Comparison of ENCODE assay signal across 1 cellular context in genomic region chr2:24075915-24076848, GRCh38.
TF ChIP-seq lines count a peak whose summit lies in the region.

TSS of gene SF3B6 (minus strand) at chr2:24076326. CDS start at chr2:24076229, 97 bp downstream.

TF ChIP-seq in WTC11, 78 proteins besides CTCF, POLR2A, EP300 and RAD21 (continued from another document and continues in another):
- TF ChIP-seq ZNF281 (CRISPR knock-in tag; IDR thresholded peaks at IDR 0.05): no peak
- TF ChIP-seq ZNF416 (CRISPR knock-in tag; IDR thresholded peaks at IDR 0.05): peak; percentile 79; the same call in 1 of the 2 replicates
- no peak for TF ChIP-seq USF2 (CRISPR knock-in tag; IDR thresholded peaks at IDR 0.05)
- peak; percentile 85 for TF ChIP-seq CREB1 (CRISPR knock-in tag; IDR thresholded peaks at IDR 0.05)
- TF ChIP-seq ZSCAN18 (CRISPR knock-in tag; IDR thresholded peaks at IDR 0.05): no peak
- TF ChIP-seq TCF7 (CRISPR knock-in tag; IDR thresholded peaks at IDR 0.05; ENCODE audit: low read depth): no peak
- no peak for TF ChIP-seq ELF4 (CRISPR knock-in tag; IDR thresholded peaks at IDR 0.05; ENCODE audit: low read depth)
- peak; percentile 85; the same call in 1 of the 2 replicates for TF ChIP-seq ATF1 (CRISPR knock-in tag; IDR thresholded peaks at IDR 0.05)
- TF ChIP-seq SMAD3 (CRISPR knock-in tag; IDR thresholded peaks at IDR 0.05; ENCODE audit: borderline replicate concordance): peak; percentile 50; the same call in 1 of the 2 replicates
- TF ChIP-seq E2F1 (CRISPR knock-in tag; IDR thresholded peaks at IDR 0.05): no peak
- no peak for TF ChIP-seq SMAD4 (CRISPR knock-in tag; IDR thresholded peaks at IDR 0.05)
- no peak for TF ChIP-seq PRDM15 (CRISPR knock-in tag; IDR thresholded peaks at IDR 0.05)
- TF ChIP-seq ZNF396 (CRISPR knock-in tag; IDR thresholded peaks at IDR 0.05; ENCODE audit: borderline replicate concordance): no peak
- no peak for TF ChIP-seq ZNF425 (CRISPR knock-in tag; conservative IDR thresholded peaks at IDR 0.05)
- TF ChIP-seq USF1 (CRISPR knock-in tag; IDR thresholded peaks at IDR 0.05): peak; percentile 11; the same call in 1 of the 2 replicates
- TF ChIP-seq E2F4 (CRISPR knock-in tag; IDR thresholded peaks at IDR 0.05; ENCODE audit: borderline replicate concordance, low read depth): no peak
- TF ChIP-seq FOXP1 (CRISPR knock-in tag; IDR thresholded peaks at IDR 0.05; ENCODE audit: borderline replicate concordance): peak; percentile 60; the same call in 1 of the 2 replicates
- TF ChIP-seq ZNF138 (CRISPR knock-in tag; conservative IDR thresholded peaks at IDR 0.05): 0 out of 2 replicates have a peak, but pooled peaks have one; percentile 54
- TF ChIP-seq ZNF317 (CRISPR knock-in tag; IDR thresholded peaks at IDR 0.05; ENCODE audit: borderline replicate concordance, low read depth): no peak
- no peak for TF ChIP-seq ATF3 (CRISPR knock-in tag; conservative IDR thresholded peaks at IDR 0.05)
- TF ChIP-seq CBFB (CRISPR knock-in tag; IDR thresholded peaks at IDR 0.05; ENCODE audit: low read depth): peak; percentile 76; the same call in 1 of the 2 replicates
- no peak for TF ChIP-seq TP53 (CRISPR knock-in tag; IDR thresholded peaks at IDR 0.05)
- TF ChIP-seq SP1 (CRISPR knock-in tag; conservative IDR thresholded peaks at IDR 0.05): peak; percentile 94
- TF ChIP-seq TEAD1 (CRISPR knock-in tag; IDR thresholded peaks at IDR 0.05): peak; percentile 71; the same call in 1 of the 2 replicates
- TF ChIP-seq HMGA2 (CRISPR knock-in tag; IDR thresholded peaks at IDR 0.05): no peak
- peak; percentile 63; the same call in 1 of the 2 replicates for TF ChIP-seq TEAD4 (CRISPR knock-in tag; IDR thresholded peaks at IDR 0.05)
- peak; percentile 86 for TF ChIP-seq ETV6 (CRISPR knock-in tag; IDR thresholded peaks at IDR 0.05)
- peak; percentile 98 for TF ChIP-seq CREM (CRISPR knock-in tag; IDR thresholded peaks at IDR 0.05)
- peak; percentile 90 for TF ChIP-seq ARID4B (CRISPR knock-in tag; IDR thresholded peaks at IDR 0.05; ENCODE audit: borderline replicate concordance)
- no peak for TF ChIP-seq CDX4 (CRISPR knock-in tag; IDR thresholded peaks at IDR 0.05; ENCODE audit: borderline replicate concordance)
- TF ChIP-seq ATF6 (CRISPR knock-in tag; IDR thresholded peaks at IDR 0.05): no peak
- TF ChIP-seq JAZF1 (CRISPR knock-in tag; IDR thresholded peaks at IDR 0.05): no peak
- TF ChIP-seq NR1H2 (CRISPR knock-in tag; IDR thresholded peaks at IDR 0.05): no peak
- TF ChIP-seq NR3C1 (CRISPR knock-in tag; conservative IDR thresholded peaks at IDR 0.05; ENCODE audit: low read depth): no peak
- peak; percentile 95 for TF ChIP-seq GABPB1 (CRISPR knock-in tag; IDR thresholded peaks at IDR 0.05)
